8 cellular contexts compared by ENCODE assay signal in the genomic region with DNA sequence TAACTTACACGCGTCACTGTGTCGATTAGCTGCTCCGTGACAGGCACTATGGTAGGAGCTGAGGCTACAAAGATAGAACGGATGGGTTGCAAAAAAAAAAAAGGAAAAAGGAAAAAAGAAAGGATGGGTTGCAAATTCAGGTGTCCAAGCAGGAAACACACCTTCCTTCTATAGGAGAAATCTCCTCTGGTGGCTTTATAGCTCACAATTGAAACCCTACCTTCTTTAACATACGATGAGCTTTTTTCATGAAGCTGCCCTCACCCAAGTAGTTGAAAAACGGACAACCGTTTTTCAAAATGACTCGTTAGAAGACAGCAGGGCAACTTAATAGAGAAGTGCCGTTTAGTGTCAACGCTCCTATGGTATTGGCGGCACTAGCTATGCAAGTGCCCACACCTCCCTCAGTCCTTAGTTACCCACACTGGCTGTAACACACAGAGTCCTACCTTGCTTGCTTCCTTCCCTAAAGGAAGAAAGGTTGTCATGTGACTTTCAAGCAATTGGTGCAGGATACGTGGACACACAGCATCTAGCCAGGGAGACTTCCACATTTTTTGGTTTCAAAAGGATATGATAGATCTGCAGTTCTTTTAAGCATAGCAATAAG. TPM values are rescaled to one million over a fixed set of nuclear protein-coding genes. Genes with fewer than 3 reads are reported as not detected.
DNase-seq lines count a peak whose midpoint lies in the region; ATAC-seq, FAIRE-seq and TF ChIP-seq lines count a peak whose summit lies in the region.

No MANE protein-coding gene starts in this region.

- peak overlapping the region; percentile 99 for H3K27ac Mint-ChIP-seq in MCF 10A (ENCODE audit: low read depth, unreplicated experiment)

- H3K4me3 Mint-ChIP-seq in MCF 10A (ENCODE audit: unreplicated experiment), result peak overlapping the region; percentile 97

- CTCF ChIA-PET in MCF 10A (lab: Yijun Ruan, JAX), result interaction anchor here (0.6 kb wide), 2 partner anchors 61 to 71 kb away, joined by 3 to 4 read pairs; no protein-coding TSS in a partner anchor

- H3K4me1 ChIP-seq in OCI-LY3 (ENCODE audit: low read length), result peaks cover 14% of the 10 kb centered on the region
- peaks cover 0 to 3% of the 10 kb centered on the region in 2 donors for H3K4me1 ChIP-seq in small intestine (ENCODE audit: control insufficient read depth in 2 of 2, insufficient read depth in 1 of 2, low read depth in 1 of 2, low read length in 1 of 2)

- peak overlapping the region; percentile 70 for H3K27ac ChIP-seq in OCI-LY3 (ENCODE audit: low read length)
- peak overlapping the region; percentile 89 to 96 for H3K27ac ChIP-seq in small intestine (ENCODE audit: low read depth in 1 of 2, low read length in 1 of 2)

- 0 to 1% (median 0%) methylated on average over 13 of the region's 13 CpGs for WGBS in small intestine, 3 donors

- H3K4me1 Mint-ChIP-seq in MCF 10A (ENCODE audit: insufficient read depth, unreplicated experiment), result peaks cover 20% of the 10 kb centered on the region

- no peaks in the 10 kb centered on the region for H3K9me3 Mint-ChIP-seq in MCF 10A (ENCODE audit: unreplicated experiment)

- H2AFZ ChIP-seq in OCI-LY3 (ENCODE audit: low read depth, low read length), result peak overlapping the region; percentile 82

- BruUV-seq in MCF 10A (replicated peaks; lab: Mats Ljungman, UMichigan), result no TSS peak

- peak overlapping the region; percentile 93 for H3K4me2 ChIP-seq in OCI-LY3 (ENCODE audit: low read length)

- DNase-seq in A172 (ENCODE audit: low spot score) (peak; percentile 11), GF-D8 (lab: John Stamatoyannopoulos, UW) (peak; percentile 8), MCF 10A (ENCODE audit: unreplicated experiment) (peak; percentile 47), inferior parietal cortex (ENCODE audit: extremely low spot score) (peak; percentile 72), small intestine (peak; percentile 66)

- peak overlapping the region; percentile 90 for H3K9ac ChIP-seq in OCI-LY3 (ENCODE audit: low read length)

- H3K36me3 ChIP-seq in OCI-LY3 (replicated peaks; ENCODE audit: low read depth, low read length) (peaks cover 8% of the 10 kb centered on the region), small intestine (ENCODE audit: control insufficient read depth in 2 of 2, insufficient read depth in 2 of 2, low read length in 2 of 2) (no peaks in the 10 kb centered on the region)

- H3K9me3 ChIP-seq in OCI-LY3 (ENCODE audit: insufficient read depth, low read length), result no peaks in the 10 kb centered on the region
- H3K9me3 ChIP-seq in small intestine (ENCODE audit: control insufficient read depth, low read depth), result no peaks in the 10 kb centered on the region

- H3K79me2 ChIP-seq in OCI-LY3 (ENCODE audit: low read length), result peaks cover 57% of the 10 kb centered on the region

- ATAC-seq in HG03432 (IDR thresholded peaks at IDR 0.05; ENCODE audit: unreplicated experiment) (peak; percentile 13), HG02623 (IDR thresholded peaks at IDR 0.05; ENCODE audit: unreplicated experiment) (no peak)

- H3K27me3 ChIP-seq in OCI-LY3 (ENCODE audit: low read depth, low read length), result no peaks in the 10 kb centered on the region
- no peaks in the 10 kb centered on the region for H3K27me3 ChIP-seq in small intestine (ENCODE audit: control insufficient read depth in 2 of 2, insufficient read depth in 2 of 2, low read length in 2 of 2)

- H3K27me3 Mint-ChIP-seq in MCF 10A (ENCODE audit: insufficient read depth, unreplicated experiment), result no peaks in the 10 kb centered on the region

- no peak for TF ChIP-seq CTCF in OCI-LY3 (IDR thresholded peaks at IDR 0.05; ENCODE audit: low read depth, low read length)
- no peak for TF ChIP-seq CTCF in MCF 10A (IDR thresholded peaks at IDR 0.05; ENCODE audit: unreplicated experiment)

- intact Hi-C loops in MCF 10A (cut with micrococcal nuclease), result loop anchor here (2.0 kb wide), 1 partner anchor 66 kb away; a partner anchor contains a TSS

- POLR2A ChIA-PET in MCF 10A (lab: Yijun Ruan, JAX), result interaction anchor here (0.6 to 5.3 kb wide), 20 partner anchors 8 to 1002 kb away, joined by 3 to 67 read pairs (median 6); a partner anchor contains a TSS

- peak overlapping the region; percentile 85 for H3K4me3 ChIP-seq in OCI-LY3 (ENCODE audit: low read length)
- H3K4me3 ChIP-seq in small intestine (ENCODE audit: low read depth in 1 of 2, low read length in 2 of 2), result peak overlapping the region; percentile 53 to 82

- H4K20me1 ChIP-seq in OCI-LY3 (ENCODE audit: insufficient read depth, low read length), result peaks cover 24% of the 10 kb centered on the region

- FAIRE-seq in small intestine (lab: Jason Lieb, UNC), result no peak

- H3K36me3 Mint-ChIP-seq in MCF 10A (ENCODE audit: insufficient read depth, unreplicated experiment), result peaks cover 6% of the 10 kb centered on the region

RNA-seq across cellular contexts. Expression of a gene that starts 0.7 kb away (rescaled TPM):
- 8.8 and 14.8 TPM in 2 replicates for total RNA-seq in A172 (2014; rRNA removed; shearing (Covaris generic))
- 65.8 and 73.6 TPM in 2 replicates for total RNA-seq in MCF 10A (2022)
- polyA plus RNA-seq in small intestine, result 1 to 10 TPM; 3.5 to 6.5 (median 5.4) TPM

Comparison
In these comparisons a context has a peak if more than half of its experiments do, and no peak if none do; other contexts are left out.
1. DNase-seq: peak in every context shown above with its lines; median percentile 72 in inferior parietal cortex; 66 in small intestine; 47 in MCF 10A; 11 in A172; 8 in GF-D8.